ENCODE assay signal across 14 cellular contexts in the genomic region with DNA sequence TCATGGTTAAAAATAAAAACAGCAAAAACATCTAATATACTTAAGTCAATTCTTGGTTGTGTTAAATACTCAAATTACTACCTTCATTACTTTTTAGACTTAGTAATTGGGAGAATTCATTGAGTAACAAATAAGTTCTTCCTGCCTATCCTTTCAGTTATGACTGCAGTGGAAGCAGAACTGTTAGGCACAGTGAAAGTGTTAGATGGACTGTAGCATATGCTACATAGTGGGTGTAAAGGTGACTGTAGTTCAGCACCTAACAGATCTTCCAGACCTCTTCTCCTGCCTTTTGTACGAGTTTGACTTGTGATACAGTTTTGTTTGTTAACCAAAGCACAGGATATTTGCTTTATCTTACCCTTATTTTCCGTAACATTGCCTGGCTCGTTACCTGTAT.
A peak's percentile ranks its signal among the peaks of the same experiment; 100 is the strongest.
DNase-seq lines count a peak whose midpoint lies in the region; ATAC-seq and TF ChIP-seq lines count a peak whose summit lies in the region.
"Had no signal": no experiment of that assay in that cellular context is flagged by ENCODE, and none has a peak within 500 bp of the region (broad histone marks: within the 10 kb centered on the region; RNA-seq: fewer than 3 reads in every experiment).

No MANE protein-coding gene starts in this region.

- no peak overlapping the region for H2BK12ac ChIP-seq in mesenchymal stem cell (ENCODE audit: low read length in 2 of 2)

- H3K27me3 ChIP-seq in mesenchymal stem cell (ENCODE audit: control insufficient read depth in 1 of 2, insufficient read depth in 1 of 2, low read length in 2 of 2) = no peaks in the 10 kb centered on the region
- H3K27me3 ChIP-seq: BLaER1 treated with 17β-estradiol and CSF1 and Interleukin-3, amounts not matched to agents 10 nM and 100 nM had no signal

- no peak for DNase-seq in activated naive CD8-positive, alpha-beta T cell treated with anti-CD3 and anti-CD28 coated beads, Interleukin-2, amount 50 U/mL, for 24 hours
- no peak for DNase-seq in activated naive CD8-positive, alpha-beta T cell treated with anti-CD3 and anti-CD28 coated beads for 36 hours
- DNase-seq in mesenchymal stem cell (peak; percentile 11), endothelial cell (ENCODE audit: low spot score) (no peak), head of caudate nucleus (no peak)
- DNase-seq in stimulated activated CD4-positive, alpha-beta T cell treated with anti-CD3 and anti-CD28 coated beads, Interleukin-1b, Interleukin-23, amount 100 ng/mL, for 48 hours = no peak
- DNase-seq: ACHN; CD4-positive, CD25-positive, alpha-beta regulatory T cell; DMS53; GF-D8 had no signal

- H3K4me1 ChIP-seq in mesenchymal stem cell (ENCODE audit: control insufficient read depth, insufficient read depth, low read depth, low read length) = no peaks in the 10 kb centered on the region
- H3K4me1 ChIP-seq: BLaER1 treated with 17β-estradiol and CSF1 and Interleukin-3, amounts not matched to agents 10 nM and 100 nM; HAP-1 had no signal

- WGBS in mesenchymal stem cell = 40% methylated on average over 1 of the region's 3 CpGs

- H3K27me3 Mint-ChIP-seq in activated naive CD8-positive, alpha-beta T cell = no peaks in the 10 kb centered on the region
- no peaks in the 10 kb centered on the region for H3K27me3 Mint-ChIP-seq in activated naive CD8-positive, alpha-beta T cell treated with anti-CD3 and anti-CD28 coated beads, Interleukin-2, amount 50 U/mL, for 24 hours
- H3K27me3 Mint-ChIP-seq in activated naive CD8-positive, alpha-beta T cell treated with anti-CD3 and anti-CD28 coated beads for 36 hours = no peaks in the 10 kb centered on the region
- no peaks in the 10 kb centered on the region for H3K27me3 Mint-ChIP-seq in endothelial cell (ENCODE audit: unreplicated experiment)
- H3K27me3 Mint-ChIP-seq: CD4-positive, CD25-positive, alpha-beta regulatory T cell had no signal

- H3K9me3 ChIP-seq in mesenchymal stem cell (ENCODE audit: control insufficient read depth, low read length) = no peaks in the 10 kb centered on the region
- H3K9me3 ChIP-seq: BLaER1 treated with 17β-estradiol and CSF1 and Interleukin-3, amounts not matched to agents 10 nM and 100 nM; HAP-1 had no signal

- no peak overlapping the region for H2AK5ac ChIP-seq in mesenchymal stem cell (ENCODE audit: low read length, severe bottlenecking)

- H3K27ac Mint-ChIP-seq in activated naive CD8-positive, alpha-beta T cell = peak overlapping the region; percentile 68
- no peak overlapping the region for H3K27ac Mint-ChIP-seq in activated naive CD8-positive, alpha-beta T cell treated with anti-CD3 and anti-CD28 coated beads, Interleukin-2, amount 50 U/mL, for 24 hours
- peak overlapping the region; percentile 51 for H3K27ac Mint-ChIP-seq in activated naive CD8-positive, alpha-beta T cell treated with anti-CD3 and anti-CD28 coated beads for 36 hours
- no peak overlapping the region for H3K27ac Mint-ChIP-seq in endothelial cell (ENCODE audit: unreplicated experiment)

- no peak overlapping the region for H3K14ac ChIP-seq in mesenchymal stem cell (ENCODE audit: low read length in 2 of 2)

- H3K9me3 Mint-ChIP-seq in activated naive CD8-positive, alpha-beta T cell (ENCODE audit: low read depth) = no peaks in the 10 kb centered on the region
- H3K9me3 Mint-ChIP-seq in activated naive CD8-positive, alpha-beta T cell treated with anti-CD3 and anti-CD28 coated beads, Interleukin-2, amount 50 U/mL, for 24 hours = no peaks in the 10 kb centered on the region
- no peaks in the 10 kb centered on the region for H3K9me3 Mint-ChIP-seq in activated naive CD8-positive, alpha-beta T cell treated with anti-CD3 and anti-CD28 coated beads for 36 hours
- H3K9me3 Mint-ChIP-seq in endothelial cell (ENCODE audit: unreplicated experiment) = no peaks in the 10 kb centered on the region
- H3K9me3 Mint-ChIP-seq: CD4-positive, CD25-positive, alpha-beta regulatory T cell had no signal

- no peak overlapping the region for H3K18ac ChIP-seq in mesenchymal stem cell (ENCODE audit: low read depth in 1 of 2, low read length in 2 of 2)

- no peak overlapping the region for H3K27ac ChIP-seq in mesenchymal stem cell (ENCODE audit: low read length, poor library complexity, severe bottlenecking)
- H3K27ac ChIP-seq: BLaER1 treated with 17β-estradiol and CSF1 and Interleukin-3, amounts not matched to agents 10 nM and 100 nM had no signal

- no peak overlapping the region for H2BK15ac ChIP-seq in mesenchymal stem cell (ENCODE audit: low read depth, poor library complexity, severe bottlenecking)

- no peak overlapping the region for H2AFZ ChIP-seq in mesenchymal stem cell (ENCODE audit: low read depth, low read length)

- no peaks in the 10 kb centered on the region for H3K36me3 ChIP-seq in mesenchymal stem cell (ENCODE audit: control insufficient read depth in 1 of 2, insufficient read depth in 2 of 2, low read depth in 1 of 2, low read length in 2 of 2)
- H3K36me3 ChIP-seq: BLaER1 treated with 17β-estradiol and CSF1 and Interleukin-3, amounts not matched to agents 10 nM and 100 nM; HAP-1 had no signal

- no peak overlapping the region for H4K91ac ChIP-seq in mesenchymal stem cell (ENCODE audit: low read length)

- no peaks in the 10 kb centered on the region for H3K79me1 ChIP-seq in mesenchymal stem cell (replicated peaks; ENCODE audit: low read length, poor library complexity, severe bottlenecking)

- ATAC-seq in activated naive CD8-positive, alpha-beta T cell treated with anti-CD3 and anti-CD28 coated beads, Interleukin-2, amount 50 U/mL, for 24 hours = no peak
- ATAC-seq in HG02938 (IDR thresholded peaks at IDR 0.05; ENCODE audit: unreplicated experiment) = peak; percentile 68

- no peak overlapping the region for H4K8ac ChIP-seq in mesenchymal stem cell (ENCODE audit: low read length)

- H3K9ac ChIP-seq in mesenchymal stem cell (ENCODE audit: low read length) = no peak overlapping the region
- H3K9ac ChIP-seq: BLaER1 treated with 17β-estradiol and CSF1 and Interleukin-3, amounts not matched to agents 10 nM and 100 nM had no signal

- peaks cover 3% of the 10 kb centered on the region for H3K36me3 Mint-ChIP-seq in activated naive CD8-positive, alpha-beta T cell
- H3K36me3 Mint-ChIP-seq in activated naive CD8-positive, alpha-beta T cell treated with anti-CD3 and anti-CD28 coated beads, Interleukin-2, amount 50 U/mL, for 24 hours (ENCODE audit: low read depth) = peaks cover 20% of the 10 kb centered on the region
- H3K36me3 Mint-ChIP-seq in activated naive CD8-positive, alpha-beta T cell treated with anti-CD3 and anti-CD28 coated beads for 36 hours = peaks cover 21% of the 10 kb centered on the region
- H3K36me3 Mint-ChIP-seq in endothelial cell (ENCODE audit: low read depth, unreplicated experiment) = no peaks in the 10 kb centered on the region
- H3K36me3 Mint-ChIP-seq: CD4-positive, CD25-positive, alpha-beta regulatory T cell had no signal

- H2BK120ac ChIP-seq in mesenchymal stem cell (ENCODE audit: low read depth, low read length) = no peak overlapping the region

- H2BK5ac ChIP-seq in mesenchymal stem cell (ENCODE audit: low read depth, low read length, poor library complexity, severe bottlenecking) = no peak overlapping the region

- H3K4me3 Mint-ChIP-seq in activated naive CD8-positive, alpha-beta T cell = no peak overlapping the region
- no peak overlapping the region for H3K4me3 Mint-ChIP-seq in activated naive CD8-positive, alpha-beta T cell treated with anti-CD3 and anti-CD28 coated beads, Interleukin-2, amount 50 U/mL, for 24 hours
- no peak overlapping the region for H3K4me3 Mint-ChIP-seq in activated naive CD8-positive, alpha-beta T cell treated with anti-CD3 and anti-CD28 coated beads for 36 hours
- H3K4me3 Mint-ChIP-seq in endothelial cell (ENCODE audit: unreplicated experiment) = no peak overlapping the region
- H3K4me3 Mint-ChIP-seq: CD4-positive, CD25-positive, alpha-beta regulatory T cell had no signal

- no peak for TF ChIP-seq CTCF in endothelial cell (IDR thresholded peaks at IDR 0.05; ENCODE audit: unreplicated experiment)

- H3K23ac ChIP-seq in mesenchymal stem cell (ENCODE audit: low read length in 2 of 2) = no peak overlapping the region

- intact Hi-C loops in head of caudate nucleus (cut with DNase I) = no loop called here

- H3K4ac ChIP-seq in mesenchymal stem cell (ENCODE audit: low read depth in 1 of 2, low read length in 2 of 2) = no peak overlapping the region

- peaks cover 4% of the 10 kb centered on the region for H3K4me1 Mint-ChIP-seq in activated naive CD8-positive, alpha-beta T cell (ENCODE audit: low read depth)
- peaks cover 7% of the 10 kb centered on the region for H3K4me1 Mint-ChIP-seq in activated naive CD8-positive, alpha-beta T cell treated with anti-CD3 and anti-CD28 coated beads, Interleukin-2, amount 50 U/mL, for 24 hours
- peaks cover 9% of the 10 kb centered on the region for H3K4me1 Mint-ChIP-seq in activated naive CD8-positive, alpha-beta T cell treated with anti-CD3 and anti-CD28 coated beads for 36 hours
- H3K4me1 Mint-ChIP-seq in endothelial cell (ENCODE audit: unreplicated experiment) = no peaks in the 10 kb centered on the region
- H3K4me1 Mint-ChIP-seq: CD4-positive, CD25-positive, alpha-beta regulatory T cell had no signal

- no peak overlapping the region for H3K4me3 ChIP-seq in mesenchymal stem cell (ENCODE audit: insufficient read depth in 1 of 2, low read depth in 1 of 2, low read length in 2 of 2)
- H3K4me3 ChIP-seq: BLaER1 treated with 17β-estradiol and CSF1 and Interleukin-3, amounts not matched to agents 10 nM and 100 nM; HAP-1 had no signal

- no peak overlapping the region for H3K4me2 ChIP-seq in mesenchymal stem cell (ENCODE audit: low read length, poor library complexity, severe bottlenecking)
- H3K4me2 ChIP-seq: BLaER1 treated with 17β-estradiol and CSF1 and Interleukin-3, amounts not matched to agents 10 nM and 100 nM had no signal

Comparison
In these comparisons a context has a peak if more than half of its experiments do, and no peak if none do; other contexts are left out.
1. H3K27ac Mint-ChIP-seq: peak in activated naive CD8-positive, alpha-beta T cell (single experiment) and activated naive CD8-positive, alpha-beta T cell treated with anti-CD3 and anti-CD28 coated beads for 36 hours (single experiment); none in activated naive CD8-positive, alpha-beta T cell treated with anti-CD3 and anti-CD28 coated beads, Interleukin-2, amount 50 U/mL, for 24 hours (single experiment) and endothelial cell (single experiment).